In the genomic region with DNA sequence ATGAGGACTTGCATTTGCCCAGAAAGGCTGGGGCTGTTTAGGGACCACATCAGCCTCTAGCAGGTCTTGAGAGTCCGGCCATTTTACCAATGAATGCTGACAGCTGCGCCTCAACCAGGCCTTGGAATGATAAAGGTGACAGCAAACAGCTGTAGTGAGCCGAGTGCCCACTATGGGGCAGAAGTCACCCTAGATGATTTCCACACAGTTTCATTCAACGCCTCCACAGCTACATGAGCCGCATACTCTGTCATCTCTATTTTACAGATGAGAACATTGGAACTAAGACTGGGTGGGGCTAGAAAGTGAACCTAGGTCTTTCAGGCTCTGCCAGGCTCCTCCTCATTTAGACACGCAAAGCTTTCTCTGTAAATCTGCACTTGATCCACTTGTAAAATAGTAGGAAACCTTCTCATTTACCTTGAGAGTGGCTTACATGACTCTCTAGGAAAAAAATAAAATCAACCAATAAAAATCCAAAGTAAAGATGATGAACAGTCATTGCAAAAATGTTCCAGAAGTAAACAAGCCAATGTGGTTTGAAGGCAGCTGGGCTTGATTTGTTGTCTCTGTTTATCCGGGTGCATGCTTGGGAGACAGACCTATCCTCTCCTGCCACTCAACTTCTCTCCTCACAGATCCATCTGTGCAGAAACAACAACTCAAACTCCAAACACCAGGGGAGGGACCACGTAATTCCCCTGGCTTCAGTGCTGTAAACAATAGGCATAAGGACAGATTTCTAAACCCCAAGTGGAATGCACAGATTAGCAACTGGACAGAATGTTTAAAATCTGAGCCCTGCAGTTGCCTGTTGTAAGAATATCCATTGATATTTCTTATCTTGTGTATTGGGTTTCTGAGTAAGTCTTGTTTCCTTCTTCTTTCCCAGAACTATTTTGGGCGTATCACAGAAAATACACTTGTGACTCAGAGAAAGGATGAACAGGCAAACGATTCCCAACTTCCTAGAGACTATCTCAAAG, we compare ENCODE assay signal across 8 cellular contexts. TPM values are rescaled to one million over a fixed set of nuclear protein-coding genes. Genes with fewer than 3 reads are reported as not detected.
DNase-seq lines count a peak whose midpoint lies in the region; ATAC-seq, FAIRE-seq and TF ChIP-seq lines count a peak whose summit lies in the region.

No MANE protein-coding gene starts in this region.

- H3K4me1 ChIP-seq in RWPE2 (ENCODE audit: insufficient read depth, poor library complexity, severe bottlenecking) = peaks cover 25% of the 10 kb centered on the region
- H3K4me1 ChIP-seq in astrocyte (ENCODE audit: insufficient read depth, low read length) = peaks cover 28% of the 10 kb centered on the region

- ATAC-seq in RWPE2 (ENCODE audit: low read depth) (peak; percentile 17; the same call in 2 of the 3 replicates), GM21515 (IDR thresholded peaks at IDR 0.05; ENCODE audit: unreplicated experiment) (no peak)

- H3K9ac ChIP-seq in astrocyte (ENCODE audit: low read length) = peak overlapping the region; percentile 67

- TF ChIP-seq CTCF in RWPE2 (IDR thresholded peaks at IDR 0.05; ENCODE audit: poor library complexity, severe bottlenecking) (peak; percentile 73), astrocyte (IDR thresholded peaks at IDR 0.05; ENCODE audit: insufficient read depth, low read depth, low read length) (peak; percentile 70)

- H3K4me3 ChIP-seq in Jurkat, Clone E6-1 (ENCODE audit: low read length) = no peak overlapping the region
- H3K4me3 ChIP-seq in RWPE2 (ENCODE audit: severe bottlenecking) (no peak overlapping the region), astrocyte (ENCODE audit: insufficient read depth, low read depth, low read length) (peak overlapping the region; percentile 26), skin epidermis (no peak overlapping the region)

- peak overlapping the region; percentile 36 for H3K27ac ChIP-seq in RWPE2 (ENCODE audit: poor library complexity, severe bottlenecking)
- peak overlapping the region; percentile 78 for H3K27ac ChIP-seq in astrocyte (ENCODE audit: low read depth, low read length)
- peak overlapping the region in 19 of 21 experiments; percentile 13 to 80 (median 69) for H3K27ac ChIP-seq in skin epidermis

- peak overlapping the region; percentile 64 for H3K27ac Mint-ChIP-seq in astrocyte (ENCODE audit: unreplicated experiment)

- no peaks in the 10 kb centered on the region for H3K27me3 Mint-ChIP-seq in astrocyte (ENCODE audit: low read depth, unreplicated experiment)

- H3K4me3 Mint-ChIP-seq in astrocyte (ENCODE audit: unreplicated experiment) = no peak overlapping the region

- peaks cover 27% of the 10 kb centered on the region for H3K36me3 Mint-ChIP-seq in astrocyte (ENCODE audit: low read depth, unreplicated experiment)

- FAIRE-seq in astrocyte (lab: Jason Lieb, UNC) = peak; percentile 20

- H3K9me3 ChIP-seq in RWPE2 (ENCODE audit: severe bottlenecking) (no peaks in the 10 kb centered on the region), astrocyte (ENCODE audit: insufficient read depth, low read depth, low read length) (no peaks in the 10 kb centered on the region)

- H3K9me3 Mint-ChIP-seq in astrocyte (ENCODE audit: unreplicated experiment) = peaks cover 2% of the 10 kb centered on the region

- H4K20me1 ChIP-seq in astrocyte (ENCODE audit: insufficient read depth, low read length) = no peaks in the 10 kb centered on the region

- peak overlapping the region; percentile 71 for H3K4me2 ChIP-seq in astrocyte (ENCODE audit: low read length)

- no peaks in the 10 kb centered on the region for H3K79me2 ChIP-seq in astrocyte (ENCODE audit: insufficient read depth, low read length)

- peaks cover 15% of the 10 kb centered on the region for H3K4me1 Mint-ChIP-seq in astrocyte (ENCODE audit: low read depth, unreplicated experiment)

- H3K36me3 ChIP-seq in RWPE2 (ENCODE audit: low read depth) = peaks cover 78% of the 10 kb centered on the region
- peaks cover 26% of the 10 kb centered on the region for H3K36me3 ChIP-seq in astrocyte (ENCODE audit: insufficient read depth, low read length)

- H3K27me3 ChIP-seq in RWPE2 (ENCODE audit: insufficient read depth, poor library complexity, severe bottlenecking) (no peaks in the 10 kb centered on the region), astrocyte (ENCODE audit: insufficient read depth, low read length) (no peaks in the 10 kb centered on the region)

- no peak overlapping the region for H2AFZ ChIP-seq in astrocyte (ENCODE audit: low read depth, low read length)

- DNase-seq in activated CD4-positive, alpha-beta T cell treated with anti-CD3 and anti-CD28 coated beads for 24 hours (ENCODE audit: low read depth in 2 of 2) = peak; percentile 13 to 17
- DNase-seq in activated CD4-positive, alpha-beta T cell treated with anti-CD3 and anti-CD28 coated beads for 1 hour = no peak
- DNase-seq in Jurkat, Clone E6-1 (ENCODE audit: low read depth, low spot score) = peak; percentile 38
- DNase-seq in RWPE2 (ENCODE audit: low spot score) (peak; percentile 47), astrocyte (ENCODE audit: low read depth) (peak; percentile 77), hypothalamus (lab: John Stamatoyannopoulos, UW) (peak in 43 of 51 donors; percentile 8 to 73 (median 34))

RNA-seq across cellular contexts. Expression of a gene that starts 31.5 kb away (rescaled TPM):
- not detected for polyA plus RNA-seq in Jurkat, Clone E6-1 (2012; ENCODE audit: insufficient read depth, insufficient read length)
- total RNA-seq in astrocyte = not detected in 2 replicates
